In the genomic region with DNA sequence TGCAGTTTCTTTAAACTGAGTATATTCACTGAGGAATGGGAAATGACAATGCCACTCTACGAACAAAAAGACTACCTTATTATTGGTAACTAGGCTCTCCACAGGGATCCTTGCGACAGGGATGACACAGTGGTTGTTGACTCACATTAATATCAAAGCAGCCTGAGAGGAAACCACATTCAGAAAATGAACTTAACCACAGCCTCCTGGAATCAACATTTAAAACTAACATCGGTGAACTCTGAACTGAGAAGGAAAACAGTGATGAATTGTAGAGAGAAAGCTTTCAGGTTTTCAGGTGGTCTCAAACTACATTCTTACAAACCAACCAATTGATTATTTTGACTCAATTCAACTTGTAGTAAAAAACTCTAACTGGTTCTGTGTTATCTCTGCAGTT, we compare ENCODE assay signal across 9 cellular contexts.
A peak's percentile ranks its signal among the peaks of the same experiment; 100 is the strongest.
DNase-seq lines count a peak whose midpoint lies in the region; ATAC-seq and TF ChIP-seq lines count a peak whose summit lies in the region.
"Had no signal": no experiment of that assay in that cellular context is flagged by ENCODE, and none has a peak within 500 bp of the region (broad histone marks: within the 10 kb centered on the region; RNA-seq: fewer than 3 reads in every experiment).

No MANE protein-coding gene starts in this region.

- H2AFZ ChIP-seq in IMR-90 (replicated peaks; ENCODE audit: low read length, poor library complexity) (no peak overlapping the region), H9 (ENCODE audit: low read length) (no peak overlapping the region)

- H2BK20ac ChIP-seq in IMR-90 (ENCODE audit: low read depth, low read length), result no peak overlapping the region; the same call in 1 of the 2 replicates
- H2BK20ac ChIP-seq in H9 (ENCODE audit: low read depth, low read length, poor library complexity, severe bottlenecking), result no peak overlapping the region

- H4K8ac ChIP-seq in IMR-90 (ENCODE audit: low read depth in 2 of 2, low read length in 2 of 2) (no peak overlapping the region), H9 (replicated peaks; ENCODE audit: insufficient read length, low read depth, low read length) (no peak overlapping the region)

- H2BK15ac ChIP-seq in IMR-90 (ENCODE audit: low read depth, low read length), result no peak overlapping the region
- H2BK15ac ChIP-seq in H9 (ENCODE audit: low read depth, low read length), result no peak overlapping the region

- H3K9me1 ChIP-seq in IMR-90 (ENCODE audit: insufficient read depth, low read length), result peaks cover 4% of the 10 kb centered on the region

- dilution Hi-C loops in IMR-90 (cut with HindIII; ENCODE audit: low sequenced_read_pairs, unreplicated experiment), result no loop called here

- DNase-seq in NOMO-1 (lab: John Stamatoyannopoulos, UW; ENCODE audit: unreplicated experiment in 2 of 2), result peak; percentile 1 to 52
- no peak for DNase-seq in NOMO-1 treated with dmso at 0.1 percent for 144 hours (lab: John Stamatoyannopoulos, UW; ENCODE audit: unreplicated experiment)
- peak; percentile 61 for DNase-seq in IMR-90
- peak; percentile 15 for DNase-seq in activated T-helper 1 cell treated with anti-CD3 and anti-CD28 coated beads, Interleukin-12 subunit alpha, Interleukin-12 subunit beta, Interleukin-2, Interleukin-4 antibody, amounts not matched to agents 30 ng/mL and 10 ng/mL and 1 ng/mL, durations not matched to agents 14 hours and 24 hours and 36 hours (ENCODE audit: low spot score)
- DNase-seq in H9, result no peak

- no peak for TF ChIP-seq RAD21 in IMR-90 (IDR thresholded peaks at IDR 0.05; ENCODE audit: low read length)

- no peak overlapping the region for H3K14ac ChIP-seq in IMR-90 (replicated peaks; ENCODE audit: low read depth, low read length)
- no peak overlapping the region for H3K14ac ChIP-seq in H9 (ENCODE audit: insufficient read depth, low read length)

- POLR2A ChIA-PET in IMR-90 (lab: Charles Lee; ENCODE audit: unreplicated experiment), result no interaction called here

- H3K4me3 ChIP-seq in IMR-90 (ENCODE audit: insufficient read depth, low read depth, low read length), result no peak overlapping the region
- no peak overlapping the region for H3K4me3 ChIP-seq in mesodermal cell (ENCODE audit: extremely low read depth, insufficient read depth, low read length, poor library complexity, severe bottlenecking)

- H3K79me1 ChIP-seq in IMR-90 (ENCODE audit: low read depth in 1 of 2, low read length in 2 of 2) (peaks cover 5 to 32% of the 10 kb centered on the region in 2 experiments), H9 (ENCODE audit: insufficient read depth, low read depth, low read length, poor library complexity, severe bottlenecking) (no peaks in the 10 kb centered on the region)

- H4K5ac ChIP-seq in IMR-90 (ENCODE audit: low read depth, low read length), result no peak overlapping the region
- no peak overlapping the region for H4K5ac ChIP-seq in H9 (ENCODE audit: insufficient read length, low read depth, low read length)

- H4K91ac ChIP-seq in IMR-90 (ENCODE audit: insufficient read depth, low read depth, low read length), result no peak overlapping the region
- H4K91ac ChIP-seq in H9 (ENCODE audit: insufficient read length, low read depth, low read length), result no peak overlapping the region

- H3K27me3 Mint-ChIP-seq in activated T-helper 1 cell treated with anti-CD3 and anti-CD28 coated beads, Interleukin-12 subunit alpha, Interleukin-12 subunit beta, Interleukin-2, Interleukin-4 antibody, amounts not matched to agents 30 ng/mL and 10 ng/mL and 1 ng/mL, durations not matched to agents 14 hours and 24 hours and 36 hours (ENCODE audit: insufficient read depth), result no peaks in the 10 kb centered on the region
- H3K27me3 Mint-ChIP-seq in H9 (ENCODE audit: low read depth), result peaks cover 2% of the 10 kb centered on the region; the same call in 1 of the 2 replicates

- peak overlapping the region; percentile 32 for H3K4me3 Mint-ChIP-seq in activated T-helper 1 cell treated with anti-CD3 and anti-CD28 coated beads, Interleukin-12 subunit alpha, Interleukin-12 subunit beta, Interleukin-2, Interleukin-4 antibody, amounts not matched to agents 30 ng/mL and 10 ng/mL and 1 ng/mL, durations not matched to agents 14 hours and 24 hours and 36 hours
- no peak overlapping the region for H3K4me3 Mint-ChIP-seq in H9

- H3K36me3 ChIP-seq in IMR-90 (ENCODE audit: control insufficient read depth, insufficient read depth, low read length) (no peaks in the 10 kb centered on the region), mesodermal cell (ENCODE audit: control insufficient read depth, insufficient read depth, low read length) (no peaks in the 10 kb centered on the region)

- in situ Hi-C loops in IMR-90 (cut with MboI; ENCODE audit: low sequenced_read_pairs), result no loop called here

- H3K27ac ChIP-seq in IMR-90 (ENCODE audit: insufficient read depth, low read length), result no peak overlapping the region
- H3K27ac ChIP-seq in mesodermal cell (ENCODE audit: low read depth, low read length, severe bottlenecking), result peak overlapping the region; percentile 85
- H3K27ac ChIP-seq in H9 (ENCODE audit: insufficient read length, low read depth, low read length), result no peak overlapping the region
- H3K27ac ChIP-seq: VCaP had no signal

- H3K4me1 ChIP-seq in IMR-90 (ENCODE audit: control insufficient read depth, insufficient read depth, low read length) (peaks cover 13% of the 10 kb centered on the region), mesodermal cell (ENCODE audit: control insufficient read depth, insufficient read depth, low read length, poor library complexity, severe bottlenecking) (peaks cover 29% of the 10 kb centered on the region), H9 (ENCODE audit: insufficient read depth, low read length) (peaks cover 17% of the 10 kb centered on the region; the same call in 1 of the 2 replicates)

- H3K79me2 ChIP-seq in H9 (ENCODE audit: insufficient read depth, low read length), result no peaks in the 10 kb centered on the region

- no peaks in the 10 kb centered on the region for H3K9me3 Mint-ChIP-seq in activated T-helper 1 cell treated with anti-CD3 and anti-CD28 coated beads, Interleukin-12 subunit alpha, Interleukin-12 subunit beta, Interleukin-2, Interleukin-4 antibody, amounts not matched to agents 30 ng/mL and 10 ng/mL and 1 ng/mL, durations not matched to agents 14 hours and 24 hours and 36 hours
- H3K9me3 Mint-ChIP-seq in H9, result no peaks in the 10 kb centered on the region

- H3K18ac ChIP-seq in IMR-90 (ENCODE audit: low read depth, low read length) (no peak overlapping the region), H9 (ENCODE audit: insufficient read length, low read depth, low read length) (no peak overlapping the region)

- no peak overlapping the region for H3T11ph ChIP-seq in H9 (ENCODE audit: low read length)

- H3K4me1 Mint-ChIP-seq in activated T-helper 1 cell treated with anti-CD3 and anti-CD28 coated beads, Interleukin-12 subunit alpha, Interleukin-12 subunit beta, Interleukin-2, Interleukin-4 antibody, amounts not matched to agents 30 ng/mL and 10 ng/mL and 1 ng/mL, durations not matched to agents 14 hours and 24 hours and 36 hours (ENCODE audit: low read depth), result peaks cover 49% of the 10 kb centered on the region
- peaks cover 28 to 34% of the 10 kb centered on the region in 2 experiments for H3K4me1 Mint-ChIP-seq in H9

- H3K23ac ChIP-seq in IMR-90 (ENCODE audit: low read depth, low read length), result no peak overlapping the region
- H3K23ac ChIP-seq in H9 (ENCODE audit: insufficient read length, low read depth, low read length), result no peak overlapping the region

- CTCF ChIA-PET in IMR-90 (lab: Yijun Ruan, JAX), result interaction anchor here (1.0 kb wide), 1 partner anchor 329 kb away, joined by 3 read pairs; no protein-coding TSS in a partner anchor

- no peak overlapping the region for H2AK9ac ChIP-seq in IMR-90 (replicated peaks; ENCODE audit: low read depth, low read length, poor library complexity)

- H4K20me1 ChIP-seq in IMR-90 (ENCODE audit: insufficient read depth, low read length) (no peaks in the 10 kb centered on the region), H9 (ENCODE audit: control insufficient read depth, insufficient read depth, insufficient read length) (no peaks in the 10 kb centered on the region)

- ATAC-seq in IMR-90 (ENCODE audit: low read depth) (peak; percentile 47), HG02571 (IDR thresholded peaks at IDR 0.05; ENCODE audit: unreplicated experiment) (no peak), HG03196 (IDR thresholded peaks at IDR 0.05; ENCODE audit: unreplicated experiment) (no peak)

- no CpG with 5 or more reads among the region's 3 CpGs for WGBS in IMR-90 (ENCODE audit: extremely low coverage in 2 of 2, insufficient read length in 1 of 2), 2 experiments
- 13% methylated on average over 2 of the region's 3 CpGs; no CpG with 5 or more reads in 1 of the 2 experiments for WGBS in mesodermal cell (ENCODE audit: insufficient coverage in 2 of 2), 2 experiments
- WGBS in H9 (ENCODE audit: extremely low coverage, insufficient read length, low lambda C conversion rate), result no CpG with 5 or more reads among the region's 3 CpGs

- no peak overlapping the region for H2BK12ac ChIP-seq in H9 (ENCODE audit: insufficient read length, low read depth, low read length)

- no peaks in the 10 kb centered on the region for H3K36me3 Mint-ChIP-seq in activated T-helper 1 cell treated with anti-CD3 and anti-CD28 coated beads, Interleukin-12 subunit alpha, Interleukin-12 subunit beta, Interleukin-2, Interleukin-4 antibody, amounts not matched to agents 30 ng/mL and 10 ng/mL and 1 ng/mL, durations not matched to agents 14 hours and 24 hours and 36 hours (ENCODE audit: low read depth)
- H3K36me3 Mint-ChIP-seq in H9 (ENCODE audit: insufficient read depth in 1 of 3, low read depth in 3 of 3), result no peaks in the 10 kb centered on the region

- H3K27ac Mint-ChIP-seq in activated T-helper 1 cell treated with anti-CD3 and anti-CD28 coated beads, Interleukin-12 subunit alpha, Interleukin-12 subunit beta, Interleukin-2, Interleukin-4 antibody, amounts not matched to agents 30 ng/mL and 10 ng/mL and 1 ng/mL, durations not matched to agents 14 hours and 24 hours and 36 hours, result peak overlapping the region; percentile 63
- H3K27ac Mint-ChIP-seq in H9, result peak overlapping the region in 1 of 3 experiments; percentile 11; a peak in 1 of 7 replicates

- H2BK5ac ChIP-seq in IMR-90 (ENCODE audit: low read depth, low read length, poor library complexity, severe bottlenecking), result no peak overlapping the region
- H2BK5ac ChIP-seq in H9 (ENCODE audit: insufficient read length, low read length), result no peak overlapping the region

- H3K56ac ChIP-seq in IMR-90 (ENCODE audit: extremely low read depth, insufficient read depth, low read length) (no peak overlapping the region), H9 (ENCODE audit: insufficient read length, low read depth, low read length) (no peak overlapping the region)

- H3K27me3 ChIP-seq in IMR-90 (ENCODE audit: control insufficient read depth, insufficient read depth, low read length) (no peaks in the 10 kb centered on the region), H9 (ENCODE audit: insufficient read depth, low read length) (no peaks in the 10 kb centered on the region)

- H2BK120ac ChIP-seq in IMR-90 (ENCODE audit: low read depth, low read length), result no peak overlapping the region
- no peak overlapping the region for H2BK120ac ChIP-seq in H9 (ENCODE audit: low read depth, low read length, poor library complexity, severe bottlenecking)

- H3K4ac ChIP-seq in IMR-90 (ENCODE audit: low read depth, low read length), result no peak overlapping the region
- no peak overlapping the region for H3K4ac ChIP-seq in H9 (ENCODE audit: low read depth, low read length)

- no peak overlapping the region; the same call in 1 of the 2 replicates for H3K4me2 ChIP-seq in IMR-90 (ENCODE audit: low read depth, low read length)
- no peak overlapping the region for H3K4me2 ChIP-seq in H9 (ENCODE audit: insufficient read depth, insufficient read length, low read length)

- H3K23me2 ChIP-seq in H9 (ENCODE audit: insufficient read length, low read depth, low read length, poor library complexity, severe bottlenecking), result no peaks in the 10 kb centered on the region

- no peak for TF ChIP-seq POLR2A in IMR-90 (IDR thresholded peaks at IDR 0.05; ENCODE audit: low read depth, low read length)

- no peak overlapping the region for H3K9ac ChIP-seq in IMR-90 (ENCODE audit: low read depth, low read length)
- H3K9ac ChIP-seq in H9 (ENCODE audit: extremely low read depth, insufficient read length, low read length), result no peak overlapping the region

- TF ChIP-seq CTCF in IMR-90 (conservative IDR thresholded peaks at IDR 0.05; ENCODE audit: low read depth, low read length), result no peak
- TF ChIP-seq CTCF in H9 (conservative IDR thresholded peaks at IDR 0.05), result no peak

- no peak overlapping the region for H2AK5ac ChIP-seq in IMR-90 (ENCODE audit: low read depth, low read length)
- no peak overlapping the region for H2AK5ac ChIP-seq in H9 (ENCODE audit: insufficient read length, low read length)

- intact Hi-C loops in IMR-90 (cut with micrococcal nuclease), result loop anchor here (5.0 kb wide), 1 partner anchor 328 kb away; the partner anchor contains the start of gene MAML2
- intact Hi-C loops in activated T-helper 1 cell treated with anti-CD3 and anti-CD28 coated beads, Interleukin-12 subunit alpha, Interleukin-12 subunit beta, Interleukin-2, Interleukin-4 antibody, amounts not matched to agents 30 ng/mL and 10 ng/mL and 1 ng/mL, durations not matched to agents 14 hours and 24 hours and 36 hours (cut with micrococcal nuclease), result loop anchor here (1.0 to 5.0 kb wide), 4 partner anchors 92 to 222 kb away; partner anchors contain the start of genes CEP57 and MTMR2

- H3K9me3 ChIP-seq in IMR-90 (ENCODE audit: control insufficient read depth, insufficient read depth, low read length) (no peaks in the 10 kb centered on the region), mesodermal cell (ENCODE audit: control insufficient read depth, low read length) (no peaks in the 10 kb centered on the region), H9 (ENCODE audit: control insufficient read depth, low read depth, low read length) (no peaks in the 10 kb centered on the region)

- BruUV-seq in IMR-90 (replicated peaks; lab: Mats Ljungman, UMichigan), result no TSS peak

Comparison
In these comparisons a context has a peak if more than half of its experiments do, and no peak if none do; other contexts are left out.
1. DNase-seq: peak in NOMO-1 (2 of 2), IMR-90 (single experiment) and activated T-helper 1 cell treated with anti-CD3 and anti-CD28 coated beads, Interleukin-12 subunit alpha, Interleukin-12 subunit beta, Interleukin-2, Interleukin-4 antibody, amounts not matched to agents 30 ng/mL and 10 ng/mL and 1 ng/mL, durations not matched to agents 14 hours and 24 hours and 36 hours (single experiment); none in NOMO-1 treated with dmso at 0.1 percent for 144 hours (single experiment) and H9 (single experiment).